Comparison of ENCODE assay signal across 8 cellular contexts in the genomic region with DNA sequence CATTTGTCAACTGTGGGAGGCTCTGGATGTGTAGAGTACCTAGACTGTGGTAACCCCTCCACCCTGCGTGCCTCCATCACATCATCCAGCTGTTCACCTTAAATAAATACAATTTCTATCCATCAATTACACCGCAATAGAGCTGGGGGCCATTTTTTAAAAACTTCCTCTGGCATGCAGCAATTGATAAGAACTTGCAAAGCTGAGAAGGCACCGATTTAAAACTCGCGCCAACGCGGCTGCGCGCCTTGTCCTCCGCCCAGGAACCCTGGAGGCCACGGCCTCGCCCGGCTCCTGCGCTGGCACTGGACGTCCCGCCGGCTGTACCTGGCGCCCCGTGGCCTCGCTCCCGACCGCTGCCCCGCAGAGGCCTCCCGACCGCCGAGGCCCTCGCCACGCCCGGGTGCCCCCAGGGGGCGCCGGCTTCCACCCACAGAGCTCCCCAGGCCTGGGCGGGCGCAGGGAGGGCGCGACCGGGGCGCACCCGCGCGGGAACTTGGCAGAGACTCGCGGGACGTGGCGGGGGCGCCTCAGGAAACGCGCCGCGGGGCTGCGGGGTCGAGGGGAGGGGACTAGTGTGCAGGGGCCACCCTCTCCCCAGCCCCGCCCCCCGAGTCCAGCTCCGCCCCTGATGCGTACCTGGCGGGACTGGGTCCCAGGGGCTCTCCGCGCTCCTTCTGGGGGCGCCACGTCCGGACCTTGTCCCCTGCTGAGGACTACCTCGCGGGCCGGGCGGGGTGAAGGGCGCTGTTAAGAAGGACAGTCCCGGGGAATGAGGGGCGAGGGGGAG.
A peak's percentile ranks its signal among the peaks of the same experiment; 100 is the strongest.
DNase-seq lines count a peak whose midpoint lies in the region; ATAC-seq and TF ChIP-seq lines count a peak whose summit lies in the region.

No MANE protein-coding gene starts in this region.

- H2AFZ ChIP-seq in OCI-LY7 (ENCODE audit: low read length), result no peak overlapping the region

- no peaks in the 10 kb centered on the region for H3K27me3 Mint-ChIP-seq in MCF 10A (ENCODE audit: insufficient read depth, unreplicated experiment)

- no peaks in the 10 kb centered on the region for H3K79me2 ChIP-seq in OCI-LY7 (ENCODE audit: insufficient read depth, low read depth, low read length)

- intact Hi-C loops in breast epithelium (cut with DNase I; ENCODE audit: low total_unique reads), result no loop called here
- intact Hi-C loops in MCF 10A (cut with micrococcal nuclease), result loop anchor here (5.0 kb wide), 1 partner anchor 47 kb away; no protein-coding TSS in a partner anchor
- intact Hi-C loops in colonic mucosa (cut with DNase I), result loop anchor here (5.0 to 10.0 kb wide), 3 partner anchors 84 to 114 kb away; no protein-coding TSS in a partner anchor
- intact Hi-C loops in OCI-LY7 (cut with micrococcal nuclease; ENCODE audit: unreplicated experiment), result loop anchor here (10.0 kb wide), 1 partner anchor 106 kb away; no protein-coding TSS in a partner anchor

- no peaks in the 10 kb centered on the region for H3K27me3 ChIP-seq in breast epithelium
- peaks cover 4% of the 10 kb centered on the region for H3K27me3 ChIP-seq in colonic mucosa
- peaks cover 8% of the 10 kb centered on the region for H3K27me3 ChIP-seq in thoracic aorta (replicated peaks; ENCODE audit: insufficient read depth)

- no peak overlapping the region for H3K27ac ChIP-seq in breast epithelium
- no peak overlapping the region for H3K27ac ChIP-seq in colonic mucosa
- no peak overlapping the region for H3K27ac ChIP-seq in thoracic aorta
- H3K27ac ChIP-seq in OCI-LY7 (ENCODE audit: low read depth, low read length, poor library complexity, severe bottlenecking), result no peak overlapping the region

- CTCF ChIA-PET in MCF 10A (lab: Yijun Ruan, JAX), result interaction anchor here (0.5 to 0.6 kb wide), 2 partner anchors 186 to 430 kb away, joined by 3 read pairs; no protein-coding TSS in a partner anchor
- CTCF ChIA-PET in OCI-LY7 (lab: Charles Lee; ENCODE audit: unreplicated experiment), result no interaction called here

- H3K4me3 ChIP-seq in breast epithelium, result peak overlapping the region; percentile 35 to 70 (median 46)
- peak overlapping the region; percentile 47 for H3K4me3 ChIP-seq in colonic mucosa
- peak overlapping the region; percentile 60 for H3K4me3 ChIP-seq in thoracic aorta
- no peak overlapping the region for H3K4me3 ChIP-seq in OCI-LY7 (ENCODE audit: low read depth, low read length, poor library complexity, severe bottlenecking)

- no peaks in the 10 kb centered on the region for H3K9me3 Mint-ChIP-seq in MCF 10A (ENCODE audit: unreplicated experiment)

- no peak overlapping the region for H3K4me2 ChIP-seq in OCI-LY7 (ENCODE audit: low read length)

- H3K9ac ChIP-seq in colonic mucosa (ENCODE audit: low read depth in 2 of 2, low read length in 2 of 2), result peak overlapping the region; percentile 26 to 53

- H3K4me1 Mint-ChIP-seq in MCF 10A (ENCODE audit: insufficient read depth, unreplicated experiment), result peaks cover 5% of the 10 kb centered on the region

- no peak for ATAC-seq in thoracic aorta (ENCODE audit: insufficient number of reproducible peaks, low FRiP score, low read depth)

- no TSS peak for BruUV-seq in MCF 10A (replicated peaks; lab: Mats Ljungman, UMichigan)
- BruUV-seq in OCI-LY7 (replicated peaks; lab: Mats Ljungman, UMichigan), result no TSS peak

- no peak for DNase-seq in breast epithelium (ENCODE audit: low spot score in 2 of 2)
- DNase-seq in MCF 10A (ENCODE audit: unreplicated experiment), result no peak
- DNase-seq in colonic mucosa, result peak; percentile 45
- peak; percentile 7 for DNase-seq in medulla oblongata (ENCODE audit: extremely low spot score)
- DNase-seq in thoracic aorta (ENCODE audit: low spot score), result no peak
- DNase-seq in NCI-H1694 treated with DMSO at 0.1 percent for 48 hours (lab: John Stamatoyannopoulos, UW), result no peak
- DNase-seq in OCI-LY7 (ENCODE audit: low spot score), result no peak
- no peak for DNase-seq in SW 1271 (lab: John Stamatoyannopoulos, UW)

- H3K36me3 Mint-ChIP-seq in MCF 10A (ENCODE audit: insufficient read depth, unreplicated experiment), result peaks cover 10% of the 10 kb centered on the region

- POLR2A ChIA-PET in MCF 10A (lab: Yijun Ruan, JAX) (no interaction called here), OCI-LY7 (lab: Charles Lee) (no interaction called here)

- H3K36me3 ChIP-seq in breast epithelium (no peaks in the 10 kb centered on the region), colonic mucosa (no peaks in the 10 kb centered on the region), thoracic aorta (no peaks in the 10 kb centered on the region), OCI-LY7 (ENCODE audit: insufficient read depth, low read length) (no peaks in the 10 kb centered on the region)

- H3K4me3 Mint-ChIP-seq in MCF 10A (ENCODE audit: unreplicated experiment), result no peak overlapping the region

- peak in 1 of 3 donors; percentile 27 for TF ChIP-seq CTCF in breast epithelium (IDR thresholded peaks at IDR 0.05)
- TF ChIP-seq CTCF in MCF 10A (IDR thresholded peaks at IDR 0.05; ENCODE audit: unreplicated experiment), result no peak
- TF ChIP-seq CTCF in colonic mucosa (IDR thresholded peaks at IDR 0.05), result no peak
- TF ChIP-seq CTCF in thoracic aorta (IDR thresholded peaks at IDR 0.05), result peak; percentile 12
- TF ChIP-seq CTCF in OCI-LY7 (conservative IDR thresholded peaks at IDR 0.05; ENCODE audit: low read length), result no peak

- no peak for TF ChIP-seq POLR2A in breast epithelium (IDR thresholded peaks at IDR 0.05)

- H4K20me1 ChIP-seq in OCI-LY7 (ENCODE audit: insufficient read depth, low read length), result no peaks in the 10 kb centered on the region

- H3K9me3 ChIP-seq in breast epithelium (no peaks in the 10 kb centered on the region), colonic mucosa (no peaks in the 10 kb centered on the region), thoracic aorta (no peaks in the 10 kb centered on the region), OCI-LY7 (ENCODE audit: low read length) (no peaks in the 10 kb centered on the region)

- no peaks in the 10 kb centered on the region for H3K9me2 ChIP-seq in OCI-LY7 (ENCODE audit: insufficient read depth, low read length)

- H3K27ac Mint-ChIP-seq in MCF 10A (ENCODE audit: low read depth, unreplicated experiment), result no peak overlapping the region

- H3K4me1 ChIP-seq in breast epithelium (no peaks in the 10 kb centered on the region), colonic mucosa (no peaks in the 10 kb centered on the region), thoracic aorta (ENCODE audit: control insufficient read depth in 1 of 2, low read depth in 2 of 2) (peaks cover 6 to 8% of the 10 kb centered on the region in 2 donors), OCI-LY7 (ENCODE audit: insufficient read depth, low read length, poor library complexity, severe bottlenecking) (no peaks in the 10 kb centered on the region)

Comparison
In these comparisons a context has a peak if more than half of its experiments do, and no peak if none do; other contexts are left out.
1. DNase-seq: peak in colonic mucosa (single experiment) and medulla oblongata (single experiment); none in breast epithelium (0 of 2), MCF 10A (single experiment), thoracic aorta (single experiment), NCI-H1694 treated with DMSO at 0.1 percent for 48 hours (single experiment), OCI-LY7 (single experiment) and SW 1271 (0 of 2).